Comparison of ENCODE assay signal across 16 cellular contexts in genomic region chr7:46745700-46746090, GRCh38.
DNase-seq lines count a peak whose midpoint lies in the region; TF ChIP-seq lines count a peak whose summit lies in the region.
"Had no signal": no experiment of that assay in that cellular context is flagged by ENCODE, and none has a peak within 500 bp of the region (broad histone marks: within the 10 kb centered on the region; RNA-seq: fewer than 3 reads in every experiment).

No MANE protein-coding gene starts in this region.

- TF ChIP-seq CTCF in OCI-LY3 (IDR thresholded peaks at IDR 0.05; ENCODE audit: low read depth, low read length): 0 out of 2 replicates have a peak, but pooled peaks have one; percentile 3
- TF ChIP-seq CTCF in osteocyte (IDR thresholded peaks at IDR 0.05): peak; percentile 36

- no peaks in the 10 kb centered on the region for H3K9me3 ChIP-seq in OCI-LY3 (ENCODE audit: insufficient read depth, low read length)

- peaks cover 34% of the 10 kb centered on the region for H3K4me1 Mint-ChIP-seq in osteocyte (ENCODE audit: unreplicated experiment)
- H3K4me1 Mint-ChIP-seq: central memory CD8-positive, alpha-beta T cell; stimulated activated naive CD8-positive, alpha-beta T cell treated with anti-CD3 and anti-CD28 coated beads, Interleukin-15, amount 100 ng/mL, for 72 hours; T-cell had no signal

- H3K36me3 ChIP-seq in OCI-LY3 (replicated peaks; ENCODE audit: low read depth, low read length): no peaks in the 10 kb centered on the region

- no peak overlapping the region for H3K27ac Mint-ChIP-seq in osteocyte (ENCODE audit: unreplicated experiment)
- H3K27ac Mint-ChIP-seq: T-cell had no signal

- no peak overlapping the region for H3K9ac ChIP-seq in OCI-LY3 (ENCODE audit: low read length)
- H3K9ac ChIP-seq: parathyroid adenoma had no signal

- no peaks in the 10 kb centered on the region for H3K27me3 ChIP-seq in OCI-LY3 (ENCODE audit: low read depth, low read length)

- no peaks in the 10 kb centered on the region for H3K27me3 Mint-ChIP-seq in osteocyte (ENCODE audit: unreplicated experiment)
- H3K27me3 Mint-ChIP-seq: central memory CD8-positive, alpha-beta T cell; stimulated activated naive CD8-positive, alpha-beta T cell treated with anti-CD3 and anti-CD28 coated beads, Interleukin-15, amount 100 ng/mL, for 72 hours; T-cell had no signal

- no peak overlapping the region for H3K27ac ChIP-seq in OCI-LY3 (ENCODE audit: low read length)
- H3K27ac ChIP-seq: parathyroid adenoma had no signal

- no peaks in the 10 kb centered on the region for H3K9me3 Mint-ChIP-seq in osteocyte (ENCODE audit: unreplicated experiment)

- no peaks in the 10 kb centered on the region for H3K36me3 Mint-ChIP-seq in osteocyte (ENCODE audit: unreplicated experiment)
- H3K36me3 Mint-ChIP-seq: T-cell had no signal

- no peaks in the 10 kb centered on the region for H3K4me1 ChIP-seq in OCI-LY3 (ENCODE audit: low read length)
- H3K4me1 ChIP-seq: parathyroid adenoma had no signal

- no peak overlapping the region for H2AFZ ChIP-seq in OCI-LY3 (ENCODE audit: low read depth, low read length)
- H2AFZ ChIP-seq: parathyroid adenoma had no signal

- DNase-seq in DMS53 (lab: John Stamatoyannopoulos, UW): peak; percentile 5
- no peak for DNase-seq in DMS53 treated with DMSO at 0.1 percent for 48 hours (lab: John Stamatoyannopoulos, UW; ENCODE audit: unreplicated experiment)
- DNase-seq in dermis blood vessel endothelial cell: peak; percentile 27
- DNase-seq in osteocyte (ENCODE audit: extremely low spot score, unreplicated experiment): no peak
- no peak for DNase-seq in SK-N-DZ (ENCODE audit: low spot score)
- DNase-seq in DMS 273 treated with DMSO at 0.1 percent for 48 hours (lab: John Stamatoyannopoulos, UW): no peak
- no peak for DNase-seq in stimulated activated naive CD4-positive, alpha-beta T cell treated with Interleukin-2 at 50 U/mL for 16 hours (lab: John Stamatoyannopoulos, UW)
- DNase-seq: 8988T; activated CD8-positive, alpha-beta memory T cell treated with anti-CD3 and anti-CD28 coated beads for 24 hours; COR-L47; NCI-H1436 treated with DMSO at 0.1 percent for 48 hours; stimulated activated naive CD8-positive, alpha-beta T cell treated with anti-CD3 and anti-CD28 coated beads, Interleukin-15, amount 100 ng/mL, for 72 hours; T-cell had no signal

- no peaks in the 10 kb centered on the region for H4K20me1 ChIP-seq in OCI-LY3 (ENCODE audit: insufficient read depth, low read length)

- no peak overlapping the region for H3K4me3 ChIP-seq in OCI-LY3 (ENCODE audit: low read length)

- no peak overlapping the region for H3K4me2 ChIP-seq in OCI-LY3 (ENCODE audit: low read length)

- H3K4me3 Mint-ChIP-seq in osteocyte (ENCODE audit: unreplicated experiment): no peak overlapping the region
- H3K4me3 Mint-ChIP-seq: central memory CD8-positive, alpha-beta T cell; stimulated activated naive CD8-positive, alpha-beta T cell treated with anti-CD3 and anti-CD28 coated beads, Interleukin-15, amount 100 ng/mL, for 72 hours; T-cell had no signal

- no peaks in the 10 kb centered on the region for H3K79me2 ChIP-seq in OCI-LY3 (ENCODE audit: low read length)
- H3K79me2 ChIP-seq: parathyroid adenoma had no signal

Comparison
In these comparisons a context has a peak if more than half of its experiments do, and no peak if none do; other contexts are left out.
1. DNase-seq: peak in DMS53 (single experiment) and dermis blood vessel endothelial cell (single experiment); none in DMS53 treated with DMSO at 0.1 percent for 48 hours (single experiment), osteocyte (single experiment), SK-N-DZ (single experiment), DMS 273 treated with DMSO at 0.1 percent for 48 hours (single experiment) and stimulated activated naive CD4-positive, alpha-beta T cell treated with Interleukin-2 at 50 U/mL for 16 hours (single experiment).